In the genomic region with DNA sequence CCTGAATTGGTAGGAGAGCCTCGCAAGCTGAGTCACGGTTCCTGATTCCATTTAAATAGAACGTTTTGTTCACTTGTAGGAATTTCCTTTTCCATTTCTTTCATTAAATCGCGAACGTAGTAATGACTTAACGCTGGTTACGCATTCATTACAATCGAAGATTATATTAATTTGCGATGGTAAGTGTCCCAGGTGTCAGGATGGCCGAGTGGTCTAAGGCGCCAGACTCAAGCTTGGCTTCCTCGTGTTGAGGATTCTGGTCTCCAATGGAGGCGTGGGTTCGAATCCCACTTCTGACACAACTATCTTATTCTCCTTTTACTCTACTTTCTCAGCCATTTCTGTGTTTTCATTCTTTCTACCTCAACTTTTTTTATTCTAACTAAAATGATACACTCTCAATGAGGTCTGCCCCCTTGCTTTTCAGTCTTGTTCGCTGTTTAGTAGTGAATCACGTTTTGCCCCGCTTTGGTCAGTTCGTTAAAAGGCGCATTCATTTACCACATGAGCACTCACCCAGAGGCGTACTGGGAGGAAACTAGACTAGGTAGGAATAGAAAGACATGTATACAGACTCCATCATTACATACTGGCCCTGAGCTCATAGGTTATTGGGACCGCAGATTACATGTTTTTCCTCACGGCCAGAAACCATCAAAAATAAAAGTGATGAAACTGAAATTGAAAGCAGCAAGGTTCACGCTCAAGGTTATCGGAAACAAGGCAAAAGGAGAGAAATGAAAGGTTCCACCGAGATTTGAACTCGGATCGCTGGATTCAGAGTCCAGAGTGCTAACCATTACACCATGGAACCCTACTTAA, we compare ENCODE assay signal across 8 cellular contexts. TPM values are rescaled to one million over a fixed set of nuclear protein-coding genes. Genes with fewer than 3 reads are reported as not detected.
A peak's percentile ranks its signal among the peaks of the same experiment; 100 is the strongest.
DNase-seq lines count a peak whose midpoint lies in the region; ATAC-seq and TF ChIP-seq lines count a peak whose summit lies in the region.

No MANE protein-coding gene starts in this region.

- peak; percentile 50 for ATAC-seq in HG02763 (IDR thresholded peaks at IDR 0.05; ENCODE audit: unreplicated experiment)

- H3K9me3 ChIP-seq in hepatocyte (ENCODE audit: low read depth) = no peaks in the 10 kb centered on the region

- peak overlapping the region; percentile 82 for H3K27ac ChIP-seq in hepatocyte

- DNase-seq in GM12864 (ENCODE audit: low read depth) = peak; percentile 73
- DNase-seq in NCI-H146 treated with DMSO at 0.1 percent for 48 hours (lab: John Stamatoyannopoulos, UW; ENCODE audit: unreplicated experiment) = peak; percentile 85
- peak in 4 of 5 experiments; percentile 54 to 87 (median 68) for DNase-seq in T-helper 2 cell
- DNase-seq in astrocyte of the cerebellum (ENCODE audit: low read depth) = peak; percentile 64
- peak; percentile 92 for DNase-seq in hepatocyte (ENCODE audit: low spot score)
- DNase-seq in renal cortical epithelial cell (ENCODE audit: low read depth) = peak; percentile 82
- no peak for DNase-seq in HuH-7.5 (ENCODE audit: low spot score)

- H3K4me1 ChIP-seq in hepatocyte (ENCODE audit: insufficient read depth) = no peaks in the 10 kb centered on the region

- peak overlapping the region; percentile 83 for H2AFZ ChIP-seq in hepatocyte

- no peaks in the 10 kb centered on the region for H3K79me2 ChIP-seq in hepatocyte

- no peaks in the 10 kb centered on the region for H4K20me1 ChIP-seq in hepatocyte (ENCODE audit: insufficient read depth, poor library complexity, severe bottlenecking)

- H3K4me3 ChIP-seq in GM12864 (ENCODE audit: low read depth, low read length) (peak overlapping the region; percentile 71), astrocyte of the cerebellum (ENCODE audit: low read depth, low read length) (peak overlapping the region; percentile 67), hepatocyte (peak overlapping the region; percentile 85)

- no peak for TF ChIP-seq CTCF in GM12864 (IDR thresholded peaks at IDR 0.05; ENCODE audit: low read depth, low read length, missing control alignments)
- TF ChIP-seq CTCF in astrocyte of the cerebellum (IDR thresholded peaks at IDR 0.05; ENCODE audit: low read depth, low read length, missing control alignments) = no peak
- TF ChIP-seq CTCF in hepatocyte (IDR thresholded peaks at IDR 0.05; ENCODE audit: poor library complexity) = no peak

- H3K4me2 ChIP-seq in hepatocyte = peak overlapping the region; percentile 80

- in situ Hi-C loops in astrocyte of the cerebellum (cut with HindIII; ENCODE audit: low sequenced_read_pairs) = no loop called here

- no peaks in the 10 kb centered on the region for H3K27me3 ChIP-seq in hepatocyte

- no peaks in the 10 kb centered on the region for H3K9me2 ChIP-seq in hepatocyte (replicated peaks; ENCODE audit: insufficient read depth)

- H3K36me3 ChIP-seq in hepatocyte (replicated peaks; ENCODE audit: insufficient read depth, low read depth) = no peaks in the 10 kb centered on the region

- 1% methylated on average over 28 of the region's 28 CpGs for WGBS in hepatocyte (ENCODE audit: low lambda C conversion rate, missing lambda C conversion rate)

RNA-seq across cellular contexts. Expression of a gene that starts 17.3 kb away (rescaled TPM):
- total RNA-seq in hepatocyte (60.8 and 62.7 TPM in 2 replicates), renal cortical epithelial cell (58.3 and 66.5 TPM in 2 replicates)
- 50.3 and 57.0 TPM in 2 replicates for polyA plus RNA-seq in hepatocyte
